ENCODE assay signal across 1 cellular context in genomic region chr6:33317668-33318425, GRCh38.
A peak's percentile ranks its signal among the peaks of the same experiment; 100 is the strongest.
TF ChIP-seq lines count a peak whose summit lies in the region.

ZBTB22 (minus strand) TSS chr6:33317744; CDS start chr6:33316916, 828 bp downstream.

TF ChIP-seq in HepG2, 621 proteins besides CTCF, POLR2A, EP300 and RAD21 (continued from another document and continues in another):
- TF ChIP-seq MAZ (IDR thresholded peaks at IDR 0.05; ENCODE audit: borderline replicate concordance, low read depth, low read length) (peak; percentile 94), MAZ (CRISPR knock-in tag; IDR thresholded peaks at IDR 0.05; ENCODE audit: low read depth) (peak; percentile 65), PHF8 (CRISPR knock-in tag; IDR thresholded peaks at IDR 0.05) (peak; percentile 45), HNF4A (CRISPR knock-in tag; IDR thresholded peaks at IDR 0.05) (peak; percentile 11; the same call in 1 of the 2 replicates), IRF9 (CRISPR knock-in tag; IDR thresholded peaks at IDR 0.05; ENCODE audit: borderline replicate concordance) (no peak), THAP11 (CRISPR knock-in tag; IDR thresholded peaks at IDR 0.05) (peak; percentile 65), ZNF768 (CRISPR knock-in tag; IDR thresholded peaks at IDR 0.05) (no peak), CSRNP1 (CRISPR knock-in tag; IDR thresholded peaks at IDR 0.05) (no peak), RARA (CRISPR knock-in tag; IDR thresholded peaks at IDR 0.05) (0 out of 2 replicates have a peak, but pooled peaks have one; percentile 11), ZXDC (CRISPR knock-in tag; IDR thresholded peaks at IDR 0.05) (no peak), TRAFD1 (CRISPR knock-in tag; IDR thresholded peaks at IDR 0.05; ENCODE audit: borderline replicate concordance) (no peak), DMAP1 (CRISPR knock-in tag; IDR thresholded peaks at IDR 0.05) (peak; percentile 26; the same call in 1 of the 2 replicates), HNF1B (CRISPR knock-in tag; IDR thresholded peaks at IDR 0.05) (no peak; the same call in none of the 2 replicates), ZNF552 (CRISPR knock-in tag; IDR thresholded peaks at IDR 0.05; ENCODE audit: borderline replicate concordance) (no peak), ZMAT5 (CRISPR knock-in tag; IDR thresholded peaks at IDR 0.05; ENCODE audit: borderline replicate concordance, low read depth) (no peak), ZKSCAN1 (IDR thresholded peaks at IDR 0.05; ENCODE audit: low read length) (no peak), SNRNP70 (IDR thresholded peaks at IDR 0.05; ENCODE audit: low read depth, low read length) (no peak), KDM5B (CRISPR knock-in tag; IDR thresholded peaks at IDR 0.05; ENCODE audit: borderline replicate concordance) (peak; percentile 76; the same call in 1 of the 2 replicates), ZNF547 (CRISPR knock-in tag; IDR thresholded peaks at IDR 0.05) (no peak), RBM22 (optimal IDR thresholded peaks at IDR 0.05; ENCODE audit: low read length) (peak; percentile 50), ZNF318 (CRISPR knock-in tag; IDR thresholded peaks at IDR 0.05) (no peak), SP4 (CRISPR knock-in tag; IDR thresholded peaks at IDR 0.05) (peak; percentile 74), NR2F2 (IDR thresholded peaks at IDR 0.05; ENCODE audit: borderline replicate concordance, low read depth) (no peak), BHLHE40 (IDR thresholded peaks at IDR 0.05; ENCODE audit: low read length) (0 out of 2 replicates have a peak, but pooled peaks have one; percentile 26), BATF2 (CRISPR knock-in tag; IDR thresholded peaks at IDR 0.05) (no peak), MZF1 (CRISPR knock-in tag; IDR thresholded peaks at IDR 0.05; ENCODE audit: borderline replicate concordance) (no peak), TEF (CRISPR knock-in tag; IDR thresholded peaks at IDR 0.05) (no peak), RXRB (CRISPR knock-in tag; IDR thresholded peaks at IDR 0.05; ENCODE audit: borderline replicate concordance) (peak; percentile 10; the same call in 1 of the 2 replicates), SP140L (CRISPR knock-in tag; IDR thresholded peaks at IDR 0.05; ENCODE audit: borderline replicate concordance) (0 out of 2 replicates have a peak, but pooled peaks have one; percentile 19), ZBTB8A (CRISPR knock-in tag; IDR thresholded peaks at IDR 0.05; ENCODE audit: borderline replicate concordance, low read depth) (0 out of 2 replicates have a peak, but pooled peaks have one; percentile 38), BRF2 (CRISPR knock-in tag; IDR thresholded peaks at IDR 0.05) (no peak), SRY (CRISPR knock-in tag; IDR thresholded peaks at IDR 0.05) (no peak), ZSCAN9 (CRISPR knock-in tag; IDR thresholded peaks at IDR 0.05; ENCODE audit: borderline replicate concordance) (0 out of 2 replicates have a peak, but pooled peaks have one; percentile 74), ZNF781 (CRISPR knock-in tag; IDR thresholded peaks at IDR 0.05; ENCODE audit: borderline replicate concordance, not compliant biosample characterization) (peak; percentile 30)
